In genomic region chr10:119687192-119688032, GRCh38 we compare ENCODE assay signal across 8 cellular contexts. TPM values are rescaled to one million over a fixed set of nuclear protein-coding genes. Genes with fewer than 3 reads are reported as not detected.
DNase-seq lines count a peak whose midpoint lies in the region; ATAC-seq and TF ChIP-seq lines count a peak whose summit lies in the region.

No MANE protein-coding gene starts in this region.

- peak overlapping the region; percentile 67 for H3K4me2 ChIP-seq in OCI-LY1 (ENCODE audit: low read length)

- H3K27me3 Mint-ChIP-seq in CD8-positive, alpha-beta T cell (ENCODE audit: low read depth) = no peaks in the 10 kb centered on the region
- H3K27me3 Mint-ChIP-seq in effector memory CD8-positive, alpha-beta T cell = peaks cover 1 to 2% of the 10 kb centered on the region in 2 donors
- H3K27me3 Mint-ChIP-seq in neural crest cell (ENCODE audit: low read depth) = no peaks in the 10 kb centered on the region

- ATAC-seq in CD8-positive, alpha-beta T cell = no peak
- no peak for ATAC-seq in effector memory CD8-positive, alpha-beta T cell (replicated peaks)
- no peak for ATAC-seq in HG03108 (IDR thresholded peaks at IDR 0.05; ENCODE audit: unreplicated experiment)

- H3K4me1 ChIP-seq in CD8-positive, alpha-beta T cell (ENCODE audit: insufficient read depth, low read length) = peaks cover 8% of the 10 kb centered on the region
- peaks cover 12% of the 10 kb centered on the region for H3K4me1 ChIP-seq in OCI-LY1 (ENCODE audit: insufficient read depth, low read length, severe bottlenecking)

- no peak overlapping the region for H2AFZ ChIP-seq in OCI-LY1 (ENCODE audit: low read length)

- POLR2A ChIA-PET in CD8-positive, alpha-beta T cell (lab: Charles Lee) = interaction anchor here (0.6 to 0.9 kb wide), 4 partner anchors 8 to 186 kb away, joined by 3 to 4 read pairs (median 4); partner anchors contain the start of genes BAG3 and MCMBP

- H3K27ac Mint-ChIP-seq in CD8-positive, alpha-beta T cell = peak overlapping the region; percentile 49
- H3K27ac Mint-ChIP-seq in effector memory CD8-positive, alpha-beta T cell = peak overlapping the region in 1 of 2 donors; percentile 75
- peak overlapping the region; percentile 16 for H3K27ac Mint-ChIP-seq in neural crest cell (ENCODE audit: unreplicated experiment)

- H4K20me1 ChIP-seq in OCI-LY1 (ENCODE audit: insufficient read depth, low read length) = no peaks in the 10 kb centered on the region

- no peaks in the 10 kb centered on the region for H3K9me2 ChIP-seq in OCI-LY1 (ENCODE audit: low read depth, low read length)

- no peaks in the 10 kb centered on the region for H3K36me3 ChIP-seq in CD8-positive, alpha-beta T cell (ENCODE audit: insufficient read depth, low read length)
- no peaks in the 10 kb centered on the region for H3K36me3 ChIP-seq in OCI-LY1 (ENCODE audit: insufficient read depth, low read length)

- intact Hi-C loops in CD8-positive, alpha-beta T cell (cut with DNase I, micrococcal nuclease) = loop anchor here (2.0 to 10.0 kb wide), 5 partner anchors 33 to 649 kb away; no protein-coding TSS in a partner anchor

- no peaks in the 10 kb centered on the region for H3K9me3 ChIP-seq in CD8-positive, alpha-beta T cell (ENCODE audit: low read length)
- no peaks in the 10 kb centered on the region for H3K9me3 ChIP-seq in OCI-LY1 (ENCODE audit: low read length)

- no peaks in the 10 kb centered on the region for H3F3A ChIP-seq in OCI-LY1 (ENCODE audit: insufficient read depth, low read length)

- no peaks in the 10 kb centered on the region for H3K27me3 ChIP-seq in CD8-positive, alpha-beta T cell (ENCODE audit: insufficient read depth, low read length)
- no peaks in the 10 kb centered on the region for H3K27me3 ChIP-seq in OCI-LY1 (ENCODE audit: insufficient read depth, low read length)

- no peak overlapping the region for H3K4me3 ChIP-seq in CD8-positive, alpha-beta T cell (ENCODE audit: low read depth, low read length)
- no peak overlapping the region for H3K4me3 ChIP-seq in OCI-LY1 (ENCODE audit: low read depth, low read length, poor library complexity, severe bottlenecking)

- H3K9ac ChIP-seq in OCI-LY1 (ENCODE audit: low read length) = no peak overlapping the region

- H3K79me2 ChIP-seq in OCI-LY1 (ENCODE audit: insufficient read depth, low read length) = no peaks in the 10 kb centered on the region

- peak overlapping the region; percentile 79 for H3K4me3 Mint-ChIP-seq in CD8-positive, alpha-beta T cell
- peak overlapping the region; percentile 66 to 67 for H3K4me3 Mint-ChIP-seq in effector memory CD8-positive, alpha-beta T cell
- H3K4me3 Mint-ChIP-seq in neural crest cell = peak overlapping the region; percentile 77

- CTCF ChIA-PET in CD8-positive, alpha-beta T cell (lab: Charles Lee) = interaction anchor here (0.5 to 3.7 kb wide), 45 partner anchors 8 to 933 kb away, joined by 3 to 38 read pairs (median 4); partner anchors contain the start of genes CACUL1 and INPP5F

- H3K36me3 Mint-ChIP-seq in CD8-positive, alpha-beta T cell = no peaks in the 10 kb centered on the region
- no peaks in the 10 kb centered on the region for H3K36me3 Mint-ChIP-seq in effector memory CD8-positive, alpha-beta T cell (ENCODE audit: insufficient read depth)
- H3K36me3 Mint-ChIP-seq in neural crest cell (ENCODE audit: low read depth) = no peaks in the 10 kb centered on the region

- H3K4me1 Mint-ChIP-seq in CD8-positive, alpha-beta T cell (ENCODE audit: low read depth) = peaks cover 11% of the 10 kb centered on the region
- peaks cover 5 to 12% of the 10 kb centered on the region in 2 donors for H3K4me1 Mint-ChIP-seq in effector memory CD8-positive, alpha-beta T cell (ENCODE audit: low read depth in 2 of 2)
- H3K4me1 Mint-ChIP-seq in neural crest cell = peaks cover 39% of the 10 kb centered on the region

- H3K27ac ChIP-seq in CD8-positive, alpha-beta T cell (ENCODE audit: low read depth, low read length) = no peak overlapping the region
- H3K27ac ChIP-seq in OCI-LY1 (ENCODE audit: low read depth, low read length, poor library complexity, severe bottlenecking) = no peak overlapping the region

- H3K9me3 Mint-ChIP-seq in CD8-positive, alpha-beta T cell = no peaks in the 10 kb centered on the region
- no peaks in the 10 kb centered on the region for H3K9me3 Mint-ChIP-seq in effector memory CD8-positive, alpha-beta T cell
- H3K9me3 Mint-ChIP-seq in neural crest cell = no peaks in the 10 kb centered on the region

- DNase-seq in CD8-positive, alpha-beta T cell = no peak
- DNase-seq in effector memory CD8-positive, alpha-beta T cell = no peak
- DNase-seq in neural crest cell (ENCODE audit: low read depth, low spot score) (peak; percentile 33), epidermal melanocyte (ENCODE audit: insufficient read length, low spot score) (no peak), DMS53 (lab: John Stamatoyannopoulos, UW) (no peak), COR-L47 (lab: John Stamatoyannopoulos, UW) (no peak)

- no peak for TF ChIP-seq CTCF in CD8-positive, alpha-beta T cell (IDR thresholded peaks at IDR 0.05)
- TF ChIP-seq CTCF in OCI-LY1 (IDR thresholded peaks at IDR 0.05; ENCODE audit: low read length) (no peak), neural crest cell (conservative IDR thresholded peaks at IDR 0.05) (no peak)

RNA-seq across cellular contexts. Expression of gene BAG3, which starts 36.2 kb away (rescaled TPM):
- total RNA-seq in CD8-positive, alpha-beta T cell = 10 to 100 TPM; 20.6 to 21.8 TPM
- 22.3 and 23.3 TPM in 2 replicates for total RNA-seq in neural crest cell

RNA-seq across cellular contexts. Expression of gene INPP5F, which starts 38.4 kb away (rescaled TPM):
- 1 to 10 TPM; 3.8 to 6.5 TPM for total RNA-seq in CD8-positive, alpha-beta T cell
- total RNA-seq in neural crest cell = 95.4 and 99.9 TPM in 2 replicates

Comparison
In these comparisons a context has a peak if more than half of its experiments do, and no peak if none do; other contexts are left out.
1. RNA of gene INPP5F, which starts 38.4 kb away (total RNA-seq): 95.4 to 99.9 TPM in neural crest cell; 3.8 to 6.5 TPM in CD8-positive, alpha-beta T cell; every median in the first group is over 10 times any median in the second.
2. Peak in every context shown above with its lines, with median percentiles within 50 percentile points of each other: H3K4me3 Mint-ChIP-seq.